In genomic region chr1:3630161-3630611, GRCh38 we compare ENCODE assay signal across 26 cellular contexts. TPM values are rescaled to one million over a fixed set of nuclear protein-coding genes. Genes with fewer than 3 reads are reported as not detected.
DNase-seq lines count a peak whose midpoint lies in the region; ATAC-seq and TF ChIP-seq lines count a peak whose summit lies in the region.
"Had no signal": no experiment of that assay in that cellular context is flagged by ENCODE, and none has a peak within 500 bp of the region (broad histone marks: within the 10 kb centered on the region; RNA-seq: fewer than 3 reads in every experiment).

No MANE protein-coding gene starts in this region.

- CTCF ChIA-PET in activated naive CD4-positive, alpha-beta T cell treated with anti-CD3 and anti-CD28 coated beads, Interleukin-2, amount 10 ng/mL, durations not matched to agents 7 days and 5 days (lab: Charles Lee), result interaction anchor here (0.6 to 1.8 kb wide), 6 partner anchors 10 to 177 kb away, joined by 3 to 7 read pairs (median 3); no protein-coding TSS in a partner anchor

- H3K4me2 ChIP-seq in OCI-LY3 (ENCODE audit: low read length), result no peak overlapping the region
- H3K4me2 ChIP-seq: A549 had no signal

- H2AFZ ChIP-seq in OCI-LY3 (ENCODE audit: low read depth, low read length), result no peak overlapping the region

- H3K9me3 ChIP-seq in OCI-LY3 (ENCODE audit: insufficient read depth, low read length), result no peaks in the 10 kb centered on the region
- H3K9me3 ChIP-seq: A549, sigmoid colon, upper lobe of left lung had no signal

- peak; percentile 38 for ATAC-seq in stimulated activated memory B cell treated with anti-CD40 and anti-IgM and Interleukin-4, amounts not matched to agents 10 μg/mL and 1 μg/mL and 100 μg/mL, for 72 hours
- ATAC-seq in GM18873 (IDR thresholded peaks at IDR 0.05; ENCODE audit: low FRiP score, unreplicated experiment), result no peak
- ATAC-seq: activated naive CD8-positive, alpha-beta T cell treated with anti-CD3 and anti-CD28 coated beads, Interleukin-2, amount 50 U/mL, for 24 hours had no signal

- H3K27ac Mint-ChIP-seq in activated naive CD4-positive, alpha-beta T cell treated with anti-CD3 and anti-CD28 coated beads, Interleukin-2, amount 10 ng/mL, durations not matched to agents 7 days and 5 days, result peak overlapping the region; percentile 68
- H3K27ac Mint-ChIP-seq in stimulated activated memory B cell treated with anti-CD40 and anti-IgM and Interleukin-4, amounts not matched to agents 10 μg/mL and 1 μg/mL and 100 μg/mL, for 72 hours, result peak overlapping the region; percentile 23
- peak overlapping the region in 1 of 6 donors; percentile 34 for H3K27ac Mint-ChIP-seq in immature natural killer cell
- H3K27ac Mint-ChIP-seq: activated naive CD8-positive, alpha-beta T cell treated with anti-CD3 and anti-CD28 coated beads, Interleukin-2, amount 50 U/mL, for 24 hours; B cell; nephron progenitor cell; T-helper 1 cell treated with Interleukin-12 subunit alpha and Interleukin-12 subunit beta and Interleukin-4 antibody, amounts not matched to agents 30 μg/mL and 1 μg/mL, for 36 hours had no signal

- no peak for DNase-seq in activated naive CD4-positive, alpha-beta T cell treated with anti-CD3 and anti-CD28 coated beads, Interleukin-2, amount 10 ng/mL, durations not matched to agents 7 days and 5 days
- no peak for DNase-seq in activated naive CD4-positive, alpha-beta T cell (lab: John Stamatoyannopoulos, UW)
- DNase-seq in germinal center (ENCODE audit: low spot score) (no peak), immature natural killer cell (no peak)
- DNase-seq: activated CD4-positive, alpha-beta T cell treated with anti-CD3 and anti-CD28 coated beads for 48 hours; activated naive CD8-positive, alpha-beta T cell treated with anti-CD3 and anti-CD28 coated beads, Interleukin-2, amount 50 U/mL, for 24 hours; DMS79 treated with DMSO at 0.1 percent for 48 hours; effector CD8-positive, alpha-beta T cell; erythroblast; HCEC 1CT; NCI-H1092; NCI-H187 treated with DMSO at 0.1 percent for 48 hours; NCI-H524 treated with DMSO at 0.1 percent for 48 hours; nephron progenitor cell; sigmoid colon; stimulated activated CD8-positive, alpha-beta memory T cell treated with anti-CD3 and anti-CD28 coated beads, Interleukin-4, amount 100 ng/mL, for 48 hours had no signal

- H4K20me1 ChIP-seq in OCI-LY3 (ENCODE audit: insufficient read depth, low read length), result no peaks in the 10 kb centered on the region

- peaks cover 12% of the 10 kb centered on the region for H3K4me1 Mint-ChIP-seq in activated naive CD4-positive, alpha-beta T cell treated with anti-CD3 and anti-CD28 coated beads, Interleukin-2, amount 10 ng/mL, durations not matched to agents 7 days and 5 days
- peaks cover 21% of the 10 kb centered on the region for H3K4me1 Mint-ChIP-seq in stimulated activated memory B cell treated with anti-CD40 and anti-IgM and Interleukin-4, amounts not matched to agents 10 μg/mL and 1 μg/mL and 100 μg/mL, for 72 hours
- H3K4me1 Mint-ChIP-seq in immature natural killer cell, result peaks cover 9 to 10% of the 10 kb centered on the region in 2 donors

- no peaks in the 10 kb centered on the region for H3K79me2 ChIP-seq in OCI-LY3 (ENCODE audit: low read length)

- no peak overlapping the region for H3K27ac ChIP-seq in OCI-LY3 (ENCODE audit: low read length)
- H3K27ac ChIP-seq in layer of hippocampus (ENCODE audit: low read depth, low read length), result peak overlapping the region; percentile 12
- H3K27ac ChIP-seq: A549, HL-60, sigmoid colon, upper lobe of left lung had no signal

- H3K4me3 ChIP-seq in OCI-LY3 (ENCODE audit: low read length), result no peak overlapping the region
- H3K4me3 ChIP-seq: A549, sigmoid colon, upper lobe of left lung had no signal

- H3K4me3 Mint-ChIP-seq in activated naive CD4-positive, alpha-beta T cell treated with anti-CD3 and anti-CD28 coated beads, Interleukin-2, amount 10 ng/mL, durations not matched to agents 7 days and 5 days, result no peak overlapping the region
- H3K4me3 Mint-ChIP-seq in stimulated activated memory B cell treated with anti-CD40 and anti-IgM and Interleukin-4, amounts not matched to agents 10 μg/mL and 1 μg/mL and 100 μg/mL, for 72 hours, result no peak overlapping the region
- no peak overlapping the region for H3K4me3 Mint-ChIP-seq in immature natural killer cell
- H3K4me3 Mint-ChIP-seq: activated naive CD8-positive, alpha-beta T cell treated with anti-CD3 and anti-CD28 coated beads, Interleukin-2, amount 50 U/mL, for 24 hours; B cell; nephron progenitor cell; T-helper 1 cell treated with Interleukin-12 subunit alpha and Interleukin-12 subunit beta and Interleukin-4 antibody, amounts not matched to agents 30 μg/mL and 1 μg/mL, for 36 hours had no signal

- H3K9me3 Mint-ChIP-seq in activated naive CD4-positive, alpha-beta T cell treated with anti-CD3 and anti-CD28 coated beads, Interleukin-2, amount 10 ng/mL, durations not matched to agents 7 days and 5 days, result no peaks in the 10 kb centered on the region
- H3K9me3 Mint-ChIP-seq in stimulated activated memory B cell treated with anti-CD40 and anti-IgM and Interleukin-4, amounts not matched to agents 10 μg/mL and 1 μg/mL and 100 μg/mL, for 72 hours, result no peaks in the 10 kb centered on the region
- H3K9me3 Mint-ChIP-seq in immature natural killer cell, result no peaks in the 10 kb centered on the region
- H3K9me3 Mint-ChIP-seq: activated naive CD8-positive, alpha-beta T cell treated with anti-CD3 and anti-CD28 coated beads, Interleukin-2, amount 50 U/mL, for 24 hours; nephron progenitor cell; T-helper 1 cell treated with Interleukin-12 subunit alpha and Interleukin-12 subunit beta and Interleukin-4 antibody, amounts not matched to agents 30 μg/mL and 1 μg/mL, for 36 hours had no signal

- H3K27me3 ChIP-seq in OCI-LY3 (ENCODE audit: low read depth, low read length) (no peaks in the 10 kb centered on the region), layer of hippocampus (ENCODE audit: control insufficient read depth, insufficient read depth, low read length) (no peaks in the 10 kb centered on the region)
- H3K27me3 ChIP-seq: sigmoid colon, upper lobe of left lung had no signal

- H3K4me1 ChIP-seq in OCI-LY3 (ENCODE audit: low read length), result peaks cover 11% of the 10 kb centered on the region
- H3K4me1 ChIP-seq: A549 had no signal

- H3K27me3 Mint-ChIP-seq in activated naive CD4-positive, alpha-beta T cell treated with anti-CD3 and anti-CD28 coated beads, Interleukin-2, amount 10 ng/mL, durations not matched to agents 7 days and 5 days, result no peaks in the 10 kb centered on the region
- H3K27me3 Mint-ChIP-seq in stimulated activated memory B cell treated with anti-CD40 and anti-IgM and Interleukin-4, amounts not matched to agents 10 μg/mL and 1 μg/mL and 100 μg/mL, for 72 hours, result no peaks in the 10 kb centered on the region
- peaks cover 0 to 12% (median 0%) of the 10 kb centered on the region in 3 donors for H3K27me3 Mint-ChIP-seq in immature natural killer cell (ENCODE audit: low read depth in 3 of 3)
- H3K27me3 Mint-ChIP-seq: activated naive CD8-positive, alpha-beta T cell treated with anti-CD3 and anti-CD28 coated beads, Interleukin-2, amount 50 U/mL, for 24 hours; B cell; progenitor cell of endocrine pancreas had no signal

- peak; percentile 23; the same call in 1 of the 2 replicates for TF ChIP-seq CTCF in OCI-LY3 (IDR thresholded peaks at IDR 0.05; ENCODE audit: low read depth, low read length)

- H3K36me3 Mint-ChIP-seq in activated naive CD4-positive, alpha-beta T cell treated with anti-CD3 and anti-CD28 coated beads, Interleukin-2, amount 10 ng/mL, durations not matched to agents 7 days and 5 days, result peaks cover 19% of the 10 kb centered on the region
- peaks cover 42% of the 10 kb centered on the region for H3K36me3 Mint-ChIP-seq in stimulated activated memory B cell treated with anti-CD40 and anti-IgM and Interleukin-4, amounts not matched to agents 10 μg/mL and 1 μg/mL and 100 μg/mL, for 72 hours
- peaks cover 3 to 7% (median 3%) of the 10 kb centered on the region in 3 donors for H3K36me3 Mint-ChIP-seq in immature natural killer cell

- H3K36me3 ChIP-seq in OCI-LY3 (replicated peaks; ENCODE audit: low read depth, low read length), result peaks cover 24% of the 10 kb centered on the region

- H3K9ac ChIP-seq in OCI-LY3 (ENCODE audit: low read length), result no peak overlapping the region

RNA-seq across cellular contexts. Expression of gene TPRG1L, which starts 5.4 kb away (rescaled TPM):
- 10 to 100 TPM; 36.2 to 43.4 (median 40.3) TPM for polyA plus RNA-seq in immature natural killer cell

RNA-seq across cellular contexts. Expression of gene MEGF6, which starts 18.9 kb away (rescaled TPM):
- under 1 TPM in 1 of 3 donors, not detected in 2; 0.08 TPM for polyA plus RNA-seq in immature natural killer cell

RNA-seq across cellular contexts. Expression of gene WRAP73, which starts 19.7 kb away (rescaled TPM):
- 10 to 100 TPM; 19.9 to 26.8 (median 21.1) TPM for polyA plus RNA-seq in immature natural killer cell

RNA-seq across cellular contexts. Expression of gene TP73, which starts 22.1 kb away (rescaled TPM):
- not detected for polyA plus RNA-seq in immature natural killer cell
